Comparison of ENCODE assay signal across 8 cellular contexts in genomic region chr20:325043-325888, GRCh38. TPM values are rescaled to one million over a fixed set of nuclear protein-coding genes. Genes with fewer than 3 reads are reported as not detected.
DNase-seq lines count a peak whose midpoint lies in the region; ATAC-seq and TF ChIP-seq lines count a peak whose summit lies in the region.

Gene SOX12, plus strand, starts transcription at chr20:325552. Its CDS starts 373 bp downstream, at chr20:325925.

- H4K20me1 ChIP-seq in BLaER1, result peaks cover 37% of the 10 kb centered on the region

- intact Hi-C loops in colonic mucosa (cut with DNase I), result loop anchor here (10.0 kb wide), 1 partner anchor 50 kb away; no protein-coding TSS in a partner anchor

- H3K27ac ChIP-seq in BLaER1 (peak within 1 kb of the TSS; percentile 93), colonic mucosa (peak within 1 kb of the TSS; percentile 89), layer of hippocampus (ENCODE audit: low read depth, low read length) (peak within 1 kb of the TSS; percentile 98)

- H3K4me2 ChIP-seq in BLaER1, result peak within 1 kb of the TSS; percentile 99

- peak; percentile 81 for DNase-seq in NCI-H524 treated with DMSO at 0.1 percent for 48 hours (lab: John Stamatoyannopoulos, UW)
- peak; percentile 99 for DNase-seq in activated CD4-positive, alpha-beta T cell treated with anti-CD3 and anti-CD28 coated beads for 48 hours
- peak; percentile 99 for DNase-seq in colonic mucosa
- DNase-seq in stimulated activated CD4-positive, alpha-beta T cell treated with anti-CD3 and anti-CD28 coated beads, Interleukin-1b, Interleukin-23, amount 100 ng/mL, for 4 hours (ENCODE audit: low read depth in 2 of 2), result peak; percentile 96 to 98

- peaks cover 34% of the 10 kb centered on the region for H3K4me1 ChIP-seq in BLaER1
- H3K4me1 ChIP-seq in colonic mucosa, result no peaks in the 10 kb centered on the region

- ATAC-seq in GM19328 (IDR thresholded peaks at IDR 0.05; ENCODE audit: unreplicated experiment) (peak; percentile 67), HG03460 (IDR thresholded peaks at IDR 0.05; ENCODE audit: unreplicated experiment) (peak; percentile 65)

- H3K27me3 ChIP-seq in BLaER1 (no peaks in the 10 kb centered on the region), colonic mucosa (no peaks in the 10 kb centered on the region), layer of hippocampus (ENCODE audit: control insufficient read depth, insufficient read depth, low read length) (no peaks in the 10 kb centered on the region)

- H3K4me3 ChIP-seq in BLaER1 (peak within 1 kb of the TSS; percentile 94), colonic mucosa (peak within 1 kb of the TSS; percentile 59)

- H3K36me3 ChIP-seq in BLaER1 (peaks cover 15% of the 10 kb centered on the region; the same call in 1 of the 2 replicates), colonic mucosa (no peaks in the 10 kb centered on the region)

- peak within 1 kb of the TSS; percentile 92 for H3K9ac ChIP-seq in BLaER1
- peak within 1 kb of the TSS; percentile 81 to 98 for H3K9ac ChIP-seq in colonic mucosa (ENCODE audit: low read depth in 2 of 2, low read length in 2 of 2)

- TF ChIP-seq CTCF in colonic mucosa (IDR thresholded peaks at IDR 0.05), result no peak

- H3K9me3 ChIP-seq in BLaER1, result no peaks in the 10 kb centered on the region
- no peaks in the 10 kb centered on the region for H3K9me3 ChIP-seq in colonic mucosa

RNA-seq across cellular contexts. Expression of gene SOX12, which starts in this region (rescaled TPM):
- 1 to 10 TPM; 5.0 to 7.5 TPM for total RNA-seq in colonic mucosa

Comparison
In these comparisons a context has a peak if more than half of its experiments do, and no peak if none do; other contexts are left out.
1. Peak in every context shown above with its lines: DNase-seq, ATAC-seq, H3K4me3 ChIP-seq and H3K27ac ChIP-seq.